Comparison of ENCODE assay signal across 8 cellular contexts in the genomic region with DNA sequence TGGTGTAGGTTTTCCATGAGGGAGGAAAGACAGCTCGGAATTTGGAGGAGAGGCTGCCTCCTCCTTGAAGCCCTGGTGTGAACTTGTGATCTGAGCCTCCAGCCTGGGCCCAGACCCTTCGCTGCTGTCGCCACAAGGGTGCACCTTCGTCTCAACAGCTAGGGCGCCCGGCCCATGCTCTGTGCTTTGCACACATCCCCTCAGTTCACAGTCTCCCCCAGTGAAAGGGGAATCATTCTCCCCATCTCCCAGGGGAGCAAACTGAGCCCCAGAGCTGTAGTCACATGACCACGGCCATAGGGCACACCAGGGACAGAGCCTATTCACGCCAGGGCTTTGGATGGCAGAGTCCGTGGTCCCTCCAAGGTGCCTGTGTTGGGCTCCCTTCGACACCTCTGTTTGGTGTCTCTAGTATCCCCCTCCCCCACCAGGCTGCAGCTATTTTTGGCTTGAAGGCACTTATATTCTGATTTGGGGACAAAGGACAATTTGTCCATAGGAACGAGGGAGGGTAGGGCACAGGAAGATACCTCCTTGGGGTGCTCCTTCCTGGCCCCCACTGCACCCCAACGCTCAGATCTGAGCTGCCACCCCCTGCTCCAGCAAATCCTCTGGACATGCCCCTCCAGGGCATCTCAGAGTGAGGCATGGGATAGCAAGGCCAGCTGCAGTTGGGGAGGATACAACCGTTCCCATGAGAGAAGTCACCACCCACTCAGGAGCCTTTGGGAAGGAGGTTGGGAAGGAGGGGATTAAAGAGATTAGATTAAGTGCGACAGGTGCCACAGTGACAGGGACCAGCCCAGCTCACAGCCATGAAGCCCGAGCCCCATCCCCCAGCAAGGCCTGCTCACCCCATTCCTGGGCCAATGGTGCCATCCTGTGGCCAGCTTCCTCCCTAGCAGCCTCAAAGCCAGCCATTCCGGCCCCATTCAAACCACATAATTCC. TPM values are rescaled to one million over a fixed set of nuclear protein-coding genes. Genes with fewer than 3 reads are reported as not detected.
DNase-seq lines count a peak whose midpoint lies in the region; ATAC-seq and TF ChIP-seq lines count a peak whose summit lies in the region.

No MANE protein-coding gene starts in this region.

- peaks cover 19% of the 10 kb centered on the region; the same call in 1 of the 2 replicates for H3K27me3 ChIP-seq in DOHH2 (ENCODE audit: control insufficient read depth, low read length)
- H3K27me3 ChIP-seq in ovary: no peaks in the 10 kb centered on the region
- H3K27me3 ChIP-seq in uterus: no peaks in the 10 kb centered on the region

- H3K27ac ChIP-seq in DOHH2 (ENCODE audit: low read depth, low read length) (no peak overlapping the region), ovary (no peak overlapping the region), uterus (no peak overlapping the region)

- no peaks in the 10 kb centered on the region for H3K36me3 ChIP-seq in DOHH2 (ENCODE audit: control insufficient read depth, low read length)
- no peaks in the 10 kb centered on the region for H3K36me3 ChIP-seq in ovary
- no peaks in the 10 kb centered on the region for H3K36me3 ChIP-seq in uterus

- intact Hi-C loops in ovary (cut with DNase I): no loop called here
- intact Hi-C loops in uterus (cut with DNase I; ENCODE audit: low total_unique reads): no loop called here

- DNase-seq in LNCaP clone FGC (ENCODE audit: low read depth) (no peak), RPMI8226 (peak; percentile 77), germinal center (ENCODE audit: low spot score) (peak; percentile 81), ovary (peak; percentile 57 to 81 (median 71)), uterus (peak; percentile 75 to 77)
- peak; percentile 58 for DNase-seq in activated naive CD4-positive, alpha-beta T cell treated with Interleukin-2 at 50 U/mL for 16 hours

- H3K4me3 ChIP-seq in DOHH2 (ENCODE audit: low read length) (no peak overlapping the region), LNCaP clone FGC (ENCODE audit: low read depth, low read length) (no peak overlapping the region), ovary (no peak overlapping the region), uterus (no peak overlapping the region)

- TF ChIP-seq EP300 in ovary (IDR thresholded peaks at IDR 0.05): no peak

- H3K4me1 ChIP-seq in DOHH2 (ENCODE audit: control insufficient read depth, low read length): no peaks in the 10 kb centered on the region
- no peaks in the 10 kb centered on the region for H3K4me1 ChIP-seq in ovary (ENCODE audit: insufficient read depth)
- peaks cover 9 to 10% of the 10 kb centered on the region in 2 donors for H3K4me1 ChIP-seq in uterus

- no peaks in the 10 kb centered on the region for H4K20me1 ChIP-seq in DOHH2 (ENCODE audit: control insufficient read depth, insufficient read depth, low read depth, low read length)

- H3K9me3 ChIP-seq in DOHH2 (ENCODE audit: control insufficient read depth, insufficient read depth, low read length) (no peaks in the 10 kb centered on the region), ovary (no peaks in the 10 kb centered on the region), uterus (no peaks in the 10 kb centered on the region)

- H3K79me2 ChIP-seq in DOHH2 (ENCODE audit: control insufficient read depth, low read length): no peaks in the 10 kb centered on the region

- H3K9me2 ChIP-seq in DOHH2 (replicated peaks; ENCODE audit: control insufficient read depth, low read length): no peaks in the 10 kb centered on the region

- WGBS in ovary, 3 donors: 55 to 57% (median 55%) methylated on average over 15 to 16 of the region's 16 CpGs

- H3K4me2 ChIP-seq in DOHH2 (ENCODE audit: low read length): no peak overlapping the region

- TF ChIP-seq POLR2A in ovary (IDR thresholded peaks at IDR 0.05): no peak
- TF ChIP-seq POLR2A in uterus (IDR thresholded peaks at IDR 0.05): no peak

- H3F3A ChIP-seq in DOHH2 (ENCODE audit: control insufficient read depth, insufficient read depth): no peaks in the 10 kb centered on the region

- TF ChIP-seq CTCF in DOHH2 (IDR thresholded peaks at IDR 0.05; ENCODE audit: low read depth, low read length, poor library complexity, severe bottlenecking) (peak; percentile 70), LNCaP clone FGC (IDR thresholded peaks at IDR 0.05; ENCODE audit: control insufficient read depth, extremely low read depth, insufficient read depth) (peak; percentile 97), ovary (IDR thresholded peaks at IDR 0.05) (peak in 2 of 3 donors; percentile 56 to 57), uterus (IDR thresholded peaks at IDR 0.05) (peak; percentile 80 to 97 (median 90))

- ATAC-seq in HG03159 (IDR thresholded peaks at IDR 0.05; ENCODE audit: unreplicated experiment): no peak

RNA-seq across cellular contexts. Expression of gene MATN1, which starts 15.7 kb away (rescaled TPM):
- under 1 TPM; 0.20 to 0.95 (median 0.51) TPM for total RNA-seq in ovary
- under 1 TPM; 0.10 to 0.52 TPM for polyA plus RNA-seq in ovary
- 1 to 10 TPM in 1 of 4 donors, under 1 TPM in 1, not detected in 2; 0.46 to 1.7 TPM for total RNA-seq in uterus

RNA-seq across cellular contexts. Expression of gene LAPTM5, which starts 49.9 kb away (rescaled TPM):
- total RNA-seq in ovary (10 to 100 TPM; 15.3 to 57.3 (median 20.3) TPM), uterus (10 to 100 TPM in 3 of 4 donors, 1 to 10 TPM in 1; 6.1 to 76.8 (median 15.8) TPM)
- polyA plus RNA-seq in ovary: 100 to 1,000 TPM in 1 of 2 donors, 10 to 100 TPM in 1; 20.2 to 103 TPM
